1 cellular context compared by ENCODE assay signal in genomic region chr2:241239552-241240202, GRCh38.
TF ChIP-seq lines count a peak whose summit lies in the region.

No MANE protein-coding gene starts in this region.

TF ChIP-seq in HepG2, 621 proteins besides CTCF, POLR2A, EP300 and RAD21 (continued from another document):
- TF ChIP-seq MBD4 (IDR thresholded peaks at IDR 0.05; ENCODE audit: borderline replicate concordance, low read length) (no peak), MAF1 (CRISPR knock-in tag; IDR thresholded peaks at IDR 0.05; ENCODE audit: borderline replicate concordance) (no peak), ZBTB7B (CRISPR knock-in tag; IDR thresholded peaks at IDR 0.05) (no peak), IKZF4 (CRISPR knock-in tag; IDR thresholded peaks at IDR 0.05; ENCODE audit: borderline replicate concordance, low read depth, not compliant biosample characterization) (no peak), ZFP90 (CRISPR knock-in tag; IDR thresholded peaks at IDR 0.05; ENCODE audit: borderline replicate concordance) (no peak), NCOA2 (CRISPR knock-in tag; IDR thresholded peaks at IDR 0.05) (no peak)
